8 cellular contexts compared by ENCODE assay signal in the genomic region with DNA sequence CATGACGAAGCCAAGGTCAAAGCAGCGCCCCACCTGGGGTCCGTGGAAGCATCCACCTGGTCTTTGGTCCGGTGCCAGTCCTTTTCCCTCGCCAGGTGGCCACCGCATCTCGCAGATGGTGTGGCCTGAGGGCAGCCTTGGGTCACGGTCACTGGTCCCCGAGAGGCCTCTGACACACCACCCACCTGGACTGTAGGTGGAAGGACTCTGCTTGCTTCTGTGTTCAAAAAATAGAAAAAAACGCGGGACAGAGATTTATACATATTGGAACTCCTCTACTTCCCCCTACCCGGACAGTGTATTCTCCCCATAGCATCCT. TPM values are rescaled to one million over a fixed set of nuclear protein-coding genes. Genes with fewer than 3 reads are reported as not detected.
DNase-seq lines count a peak whose midpoint lies in the region; ATAC-seq and TF ChIP-seq lines count a peak whose summit lies in the region.

No MANE protein-coding gene starts in this region.

- peak overlapping the region; percentile 89 to 91 for H3K27ac ChIP-seq in ascending aorta

- ATAC-seq in GM18907 (IDR thresholded peaks at IDR 0.05; ENCODE audit: unreplicated experiment): peak; percentile 35
- ATAC-seq in HG03045 (IDR thresholded peaks at IDR 0.05; ENCODE audit: unreplicated experiment): peak; percentile 29

- H3K36me3 ChIP-seq in ascending aorta (no peaks in the 10 kb centered on the region), mucosa of stomach (ENCODE audit: control insufficient read depth, insufficient read depth, low read length) (no peaks in the 10 kb centered on the region)

- intact Hi-C loops in ascending aorta (cut with DNase I) (loop anchor here (5.0 kb wide), 4 partner anchors 60 to 245 kb away; partner anchors contain the start of genes CCDC171 and SNAPC3), posterior cingulate gyrus (cut with DNase I) (loop anchor here (10.0 kb wide), 1 partner anchor 117 kb away; the partner anchor contains the start of gene SNAPC3)

- DNase-seq in ascending aorta (ENCODE audit: low spot score in 2 of 2): no peak
- no peak for DNase-seq in activated effector memory CD4-positive, alpha-beta T cell treated with Interleukin-2 at 50 U/mL for 16 hours
- DNase-seq in posterior cingulate gyrus: no peak
- DNase-seq in NCI-H2196 treated with DMSO at 0.1 percent for 48 hours (lab: John Stamatoyannopoulos, UW; ENCODE audit: unreplicated experiment): no peak
- no peak for DNase-seq in NCI-H446 treated with DMSO at 0.1 percent for 48 hours (lab: John Stamatoyannopoulos, UW)

- TF ChIP-seq CTCF in ascending aorta (IDR thresholded peaks at IDR 0.05): no peak

- peak overlapping the region; percentile 82 to 97 for H3K4me3 ChIP-seq in ascending aorta
- H3K4me3 ChIP-seq in mucosa of stomach (ENCODE audit: low read length): no peak overlapping the region

- H3K4me1 ChIP-seq in ascending aorta (peaks cover 3 to 4% of the 10 kb centered on the region in 2 donors), mucosa of stomach (ENCODE audit: control insufficient read depth, insufficient read depth, low read length) (peaks cover 30% of the 10 kb centered on the region)

- no peaks in the 10 kb centered on the region for H3K27me3 ChIP-seq in ascending aorta
- H3K27me3 ChIP-seq in mucosa of stomach (ENCODE audit: control insufficient read depth, insufficient read depth, low read length): no peaks in the 10 kb centered on the region

- peak overlapping the region; percentile 22 for H3K9ac ChIP-seq in mucosa of stomach (ENCODE audit: low read length)

- H3K9me3 ChIP-seq in ascending aorta (no peaks in the 10 kb centered on the region), mucosa of stomach (ENCODE audit: control insufficient read depth, low read length) (no peaks in the 10 kb centered on the region)

RNA-seq across cellular contexts. Expression of gene TTC39B, which starts 0.5 kb away (rescaled TPM):
- total RNA-seq in ascending aorta: 2.7 TPM
